In the genomic region with DNA sequence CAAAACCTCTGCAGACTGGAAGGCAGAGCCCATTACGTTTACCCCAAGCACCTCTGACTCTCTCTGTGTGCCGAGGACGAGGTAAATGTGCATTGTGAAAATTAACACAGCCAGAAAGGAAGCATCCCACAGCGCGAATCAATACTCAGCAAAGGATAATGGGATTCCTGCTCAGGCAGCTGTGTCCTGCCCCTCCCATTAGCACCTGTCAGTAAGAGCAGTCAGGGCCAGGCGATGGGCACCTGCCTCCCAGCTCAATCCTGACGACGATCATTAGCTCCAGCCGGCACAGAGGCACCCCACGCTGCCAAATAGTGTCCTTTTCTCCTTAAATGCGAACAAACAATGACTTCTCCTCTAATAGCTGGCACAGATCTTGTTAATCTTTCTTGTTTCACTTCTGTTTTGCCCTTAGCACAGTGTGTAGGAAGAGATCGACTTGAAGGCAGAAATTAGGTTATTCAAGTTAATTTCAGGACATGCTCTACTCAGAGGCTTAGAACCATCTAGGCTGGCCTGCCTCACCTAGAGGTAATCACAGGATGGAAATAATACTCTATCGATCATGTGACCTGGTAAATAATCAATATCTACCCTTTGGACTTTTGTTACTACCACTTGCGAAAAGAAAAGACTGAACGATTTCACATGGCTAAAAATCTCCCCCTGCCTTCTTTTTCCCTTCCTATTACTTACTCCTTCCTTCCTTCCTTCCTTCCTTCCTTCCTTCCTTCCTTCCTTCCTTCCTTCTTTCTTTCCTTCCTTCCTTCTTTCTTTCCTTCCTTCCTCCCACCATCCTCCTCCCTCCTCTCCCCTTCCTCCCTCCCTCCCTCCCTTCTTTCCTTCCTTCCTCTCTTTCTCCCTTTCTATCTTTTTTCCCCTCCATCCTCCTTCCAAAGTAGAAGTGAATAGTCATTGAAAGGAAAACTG, we compare ENCODE assay signal across 11 cellular contexts.
DNase-seq lines count a peak whose midpoint lies in the region; ATAC-seq and TF ChIP-seq lines count a peak whose summit lies in the region.
"Had no signal": no experiment of that assay in that cellular context is flagged by ENCODE, and none has a peak within 500 bp of the region (broad histone marks: within the 10 kb centered on the region; RNA-seq: fewer than 3 reads in every experiment).

No MANE protein-coding gene starts in this region.

- H3K4me2 ChIP-seq in OCI-LY7 (ENCODE audit: low read length), result peak overlapping the region; percentile 14; the same call in 1 of the 2 replicates
- H3K4me2 ChIP-seq: BLaER1 had no signal

- TF ChIP-seq CTCF in OCI-LY7 (conservative IDR thresholded peaks at IDR 0.05; ENCODE audit: low read length), result no peak
- TF ChIP-seq CTCF in right lobe of liver (IDR thresholded peaks at IDR 0.05), result no peak

- H3K4me1 ChIP-seq in OCI-LY7 (ENCODE audit: insufficient read depth, low read length, poor library complexity, severe bottlenecking) (peaks cover 9% of the 10 kb centered on the region), right lobe of liver (peaks cover 0 to 7% (median 0%) of the 10 kb centered on the region in 4 donors)

- H3K9me3 ChIP-seq in OCI-LY7 (ENCODE audit: low read length) (no peaks in the 10 kb centered on the region), right lobe of liver (no peaks in the 10 kb centered on the region)
- H3K9me3 ChIP-seq: BLaER1, thoracic aorta had no signal

- H3K27me3 ChIP-seq in right lobe of liver, result no peaks in the 10 kb centered on the region
- H3K27me3 ChIP-seq: BLaER1 had no signal

- 15% methylated on average over 11 of the region's 15 CpGs for WGBS in right lobe of liver (ENCODE audit: insufficient coverage, low coverage, low lambda C conversion rate, missing lambda C conversion rate)

- intact Hi-C loops in OCI-LY7 (cut with micrococcal nuclease; ENCODE audit: unreplicated experiment), result no loop called here
- intact Hi-C loops in right lobe of liver (cut with DNase I), result no loop called here

- H3K9me2 ChIP-seq in OCI-LY7 (ENCODE audit: insufficient read depth, low read length), result no peaks in the 10 kb centered on the region

- H3K4me3 ChIP-seq in OCI-LY7 (ENCODE audit: low read depth, low read length, poor library complexity, severe bottlenecking) (no peak overlapping the region), right lobe of liver (peak overlapping the region; percentile 5 to 32 (median 10))
- H3K4me3 ChIP-seq: BLaER1, thoracic aorta had no signal

- H3K4me3 Mint-ChIP-seq in T-helper 2 cell treated with Interferon-gamma antibody and Interleukin-4, amounts not matched to agents 5 μg/mL and 100 μg/mL, for 36 hours, result no peak overlapping the region

- ATAC-seq in right lobe of liver, result peak; percentile 88 to 90 (median 90)

- peaks cover 2% of the 10 kb centered on the region for H3K4me1 Mint-ChIP-seq in T-helper 2 cell treated with Interferon-gamma antibody and Interleukin-4, amounts not matched to agents 5 μg/mL and 100 μg/mL, for 36 hours (ENCODE audit: low read depth)

- no peaks in the 10 kb centered on the region for H3K36me3 Mint-ChIP-seq in T-helper 2 cell treated with Interferon-gamma antibody and Interleukin-4, amounts not matched to agents 5 μg/mL and 100 μg/mL, for 36 hours (ENCODE audit: low read depth)

- DNase-seq in DMS79 (lab: John Stamatoyannopoulos, UW), result peak; percentile 51
- DNase-seq in NCI-H187 (lab: John Stamatoyannopoulos, UW), result peak; percentile 94 to 95
- DNase-seq in OCI-LY7 (ENCODE audit: low spot score), result no peak
- peak in 2 of 3 donors; percentile 29 to 61 for DNase-seq in right lobe of liver
- DNase-seq in stimulated activated CD4-positive, alpha-beta T cell treated with anti-CD3 and anti-CD28 coated beads, Interleukin-1b, Interleukin-23, amount 100 ng/mL, for 48 hours, result no peak
- no peak for DNase-seq in T-helper 2 cell treated with Interferon-gamma antibody and Interleukin-4, amounts not matched to agents 5 μg/mL and 100 μg/mL, for 36 hours (ENCODE audit: low spot score)
- no peak for DNase-seq in stimulated activated CD4-positive, alpha-beta T cell treated with anti-CD3 and anti-CD28 coated beads, Interleukin-15, amount 100 ng/mL, for 24 hours
- no peak for DNase-seq in A172 (ENCODE audit: low spot score)
- DNase-seq: stimulated activated CD4-positive, alpha-beta T cell treated with anti-CD3 and anti-CD28 coated beads, Interleukin-4, amount 100 ng/mL, for 4 hours had no signal

- H3K27me3 Mint-ChIP-seq in T-helper 2 cell treated with Interferon-gamma antibody and Interleukin-4, amounts not matched to agents 5 μg/mL and 100 μg/mL, for 36 hours (ENCODE audit: low read depth), result peaks cover 5% of the 10 kb centered on the region

- H2AFZ ChIP-seq in OCI-LY7 (ENCODE audit: low read length), result peak overlapping the region; percentile 24; the same call in 1 of the 2 replicates

- peak; percentile 13 for TF ChIP-seq POLR2A in right lobe of liver (IDR thresholded peaks at IDR 0.05)

- H3K27ac ChIP-seq in OCI-LY7 (ENCODE audit: low read depth, low read length, poor library complexity, severe bottlenecking) (no peak overlapping the region), right lobe of liver (peak overlapping the region; percentile 56 to 69 (median 68))
- H3K27ac ChIP-seq: BLaER1, thoracic aorta had no signal

- H3K79me2 ChIP-seq in OCI-LY7 (ENCODE audit: insufficient read depth, low read depth, low read length), result no peaks in the 10 kb centered on the region

- H3K27ac Mint-ChIP-seq in T-helper 2 cell treated with Interferon-gamma antibody and Interleukin-4, amounts not matched to agents 5 μg/mL and 100 μg/mL, for 36 hours, result no peak overlapping the region

- no peaks in the 10 kb centered on the region for H4K20me1 ChIP-seq in OCI-LY7 (ENCODE audit: insufficient read depth, low read length)
- H4K20me1 ChIP-seq: BLaER1 had no signal

- POLR2A ChIA-PET in OCI-LY7 (lab: Charles Lee), result interaction anchor here (0.6 to 1.5 kb wide), 3 partner anchors 11 to 228 kb away, joined by 3 to 4 read pairs (median 3); no protein-coding TSS in a partner anchor

- CTCF ChIA-PET in OCI-LY7 (lab: Charles Lee; ENCODE audit: unreplicated experiment), result no interaction called here

- peaks cover 4% of the 10 kb centered on the region for H3K9me3 Mint-ChIP-seq in T-helper 2 cell treated with Interferon-gamma antibody and Interleukin-4, amounts not matched to agents 5 μg/mL and 100 μg/mL, for 36 hours

- BruUV-seq in OCI-LY7 (replicated peaks; lab: Mats Ljungman, UMichigan), result no TSS peak

- no peaks in the 10 kb centered on the region for H3K36me3 ChIP-seq in OCI-LY7 (ENCODE audit: insufficient read depth, low read length)
- H3K36me3 ChIP-seq in right lobe of liver, result no peaks in the 10 kb centered on the region
- H3K36me3 ChIP-seq: BLaER1, thoracic aorta had no signal

Comparison
In these comparisons a context has a peak if more than half of its experiments do, and no peak if none do; other contexts are left out.
1. DNase-seq: peak in DMS79 (single experiment), NCI-H187 (2 of 2) and right lobe of liver (2 of 3); none in OCI-LY7 (single experiment), stimulated activated CD4-positive, alpha-beta T cell treated with anti-CD3 and anti-CD28 coated beads, Interleukin-1b, Interleukin-23, amount 100 ng/mL, for 48 hours (single experiment), T-helper 2 cell treated with Interferon-gamma antibody and Interleukin-4, amounts not matched to agents 5 μg/mL and 100 μg/mL, for 36 hours (single experiment), stimulated activated CD4-positive, alpha-beta T cell treated with anti-CD3 and anti-CD28 coated beads, Interleukin-15, amount 100 ng/mL, for 24 hours (single experiment) and A172 (single experiment).